2 cellular contexts compared by ENCODE assay signal in the genomic region with DNA sequence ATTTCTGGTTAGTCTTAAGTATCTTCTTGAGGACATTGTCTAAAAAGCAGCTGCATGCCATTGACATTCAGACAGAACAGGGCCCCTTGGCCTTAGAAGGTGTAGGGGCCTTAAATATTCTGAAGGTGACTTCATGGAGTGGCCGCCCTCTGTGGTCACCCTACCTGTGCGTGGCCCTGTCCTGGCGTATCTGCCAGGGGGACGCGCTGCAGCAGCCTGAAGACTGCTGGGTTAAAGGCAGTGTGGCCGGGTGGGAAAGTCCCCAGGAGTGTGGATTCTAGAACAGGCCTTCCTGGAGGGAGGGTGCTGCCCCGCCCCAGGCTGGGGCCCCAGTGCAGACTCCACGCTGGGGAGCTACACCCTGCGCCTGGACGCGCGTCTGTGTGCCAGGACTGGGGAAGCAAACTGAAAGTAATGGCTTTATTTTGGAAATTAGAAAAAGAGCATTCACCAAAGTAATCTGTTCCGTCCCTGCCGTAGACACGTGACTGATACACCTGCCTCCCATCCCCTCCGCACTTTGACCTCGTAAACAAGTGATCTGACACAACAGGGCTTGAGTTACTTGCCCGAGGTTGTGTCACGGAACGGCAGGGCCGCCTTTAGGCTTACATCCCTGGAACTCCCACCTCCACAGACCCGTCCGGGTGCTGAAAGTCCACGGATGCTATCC.
A peak's percentile ranks its signal among the peaks of the same experiment; 100 is the strongest.
TF ChIP-seq lines count a peak whose summit lies in the region.

No MANE protein-coding gene starts in this region.

TF ChIP-seq in K562, 482 proteins besides CTCF, POLR2A, EP300 and RAD21 (continued from another document and continues in another):
- TF ChIP-seq, protein P1, sequence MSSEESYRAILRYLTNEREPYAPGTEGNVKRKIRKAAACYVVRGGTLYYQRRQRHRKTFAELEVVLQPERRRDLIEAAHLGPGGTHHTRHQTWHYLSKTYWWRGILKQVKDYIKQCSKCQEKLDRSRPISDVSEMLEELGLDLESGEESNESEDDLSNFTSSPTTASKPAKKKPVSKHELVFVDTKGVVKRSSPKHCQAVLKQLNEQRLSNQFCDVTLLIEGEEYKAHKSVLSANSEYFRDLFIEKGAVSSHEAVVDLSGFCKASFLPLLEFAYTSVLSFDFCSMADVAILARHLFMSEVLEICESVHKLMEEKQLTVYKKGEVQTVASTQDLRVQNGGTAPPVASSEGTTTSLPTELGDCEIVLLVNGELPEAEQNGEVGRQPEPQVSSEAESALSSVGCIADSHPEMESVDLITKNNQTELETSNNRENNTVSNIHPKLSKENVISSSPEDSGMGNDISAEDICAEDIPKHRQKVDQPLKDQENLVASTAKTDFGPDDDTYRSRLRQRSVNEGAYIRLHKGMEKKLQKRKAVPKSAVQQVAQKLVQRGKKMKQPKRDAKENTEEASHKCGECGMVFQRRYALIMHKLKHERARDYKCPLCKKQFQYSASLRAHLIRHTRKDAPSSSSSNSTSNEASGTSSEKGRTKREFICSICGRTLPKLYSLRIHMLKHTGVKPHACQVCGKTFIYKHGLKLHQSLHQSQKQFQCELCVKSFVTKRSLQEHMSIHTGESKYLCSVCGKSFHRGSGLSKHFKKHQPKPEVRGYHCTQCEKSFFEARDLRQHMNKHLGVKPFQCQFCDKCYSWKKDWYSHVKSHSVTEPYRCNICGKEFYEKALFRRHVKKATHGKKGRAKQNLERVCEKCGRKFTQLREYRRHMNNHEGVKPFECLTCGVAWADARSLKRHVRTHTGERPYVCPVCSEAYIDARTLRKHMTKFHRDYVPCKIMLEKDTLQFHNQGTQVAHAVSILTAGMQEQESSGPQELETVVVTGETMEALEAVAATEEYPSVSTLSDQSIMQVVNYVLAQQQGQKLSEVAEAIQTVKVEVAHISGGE (CRISPR knock-in tag; IDR thresholded peaks at IDR 0.05): no peak
- TF ChIP-seq RB1 (IDR thresholded peaks at IDR 0.05; ENCODE audit: low read depth) (no peak), JUND (IDR thresholded peaks at IDR 0.05; ENCODE audit: borderline replicate concordance, low read depth, low read length) (no peak), JUND (tag; IDR thresholded peaks at IDR 0.05; ENCODE audit: borderline replicate concordance, low read depth, low read length) (no peak), SUPT5H (IDR thresholded peaks at IDR 0.05) (no peak), NRF1 (conservative IDR thresholded peaks at IDR 0.05 in 1 of 2, IDR thresholded peaks at IDR 0.05 in 1 of 2) (peak; percentile 26 to 30; a peak in 1 of 4 replicates), MTA1 (IDR thresholded peaks at IDR 0.05; ENCODE audit: borderline replicate concordance) (no peak), GATAD2B (IDR thresholded peaks at IDR 0.05; ENCODE audit: borderline replicate concordance) (no peak), NFATC3 (IDR thresholded peaks at IDR 0.05) (no peak), HNRNPL (IDR thresholded peaks at IDR 0.05; ENCODE audit: low read depth, low read length) (no peak), L3MBTL2 (IDR thresholded peaks at IDR 0.05) (peak; percentile 22; the same call in 1 of the 2 replicates), ZNF197 (CRISPR knock-in tag; IDR thresholded peaks at IDR 0.05; ENCODE audit: low read depth) (no peak), ZNF274 (IDR thresholded peaks at IDR 0.05; ENCODE audit: borderline replicate concordance, low read depth, low read length) (no peak)
- TF ChIP-seq, protein P2, sequence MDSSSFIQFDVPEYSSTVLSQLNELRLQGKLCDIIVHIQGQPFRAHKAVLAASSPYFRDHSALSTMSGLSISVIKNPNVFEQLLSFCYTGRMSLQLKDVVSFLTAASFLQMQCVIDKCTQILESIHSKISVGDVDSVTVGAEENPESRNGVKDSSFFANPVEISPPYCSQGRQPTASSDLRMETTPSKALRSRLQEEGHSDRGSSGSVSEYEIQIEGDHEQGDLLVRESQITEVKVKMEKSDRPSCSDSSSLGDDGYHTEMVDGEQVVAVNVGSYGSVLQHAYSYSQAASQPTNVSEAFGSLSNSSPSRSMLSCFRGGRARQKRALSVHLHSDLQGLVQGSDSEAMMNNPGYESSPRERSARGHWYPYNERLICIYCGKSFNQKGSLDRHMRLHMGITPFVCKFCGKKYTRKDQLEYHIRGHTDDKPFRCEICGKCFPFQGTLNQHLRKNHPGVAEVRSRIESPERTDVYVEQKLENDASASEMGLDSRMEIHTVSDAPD (CRISPR knock-in tag; IDR thresholded peaks at IDR 0.05): no peak
- TF ChIP-seq, protein P3, sequence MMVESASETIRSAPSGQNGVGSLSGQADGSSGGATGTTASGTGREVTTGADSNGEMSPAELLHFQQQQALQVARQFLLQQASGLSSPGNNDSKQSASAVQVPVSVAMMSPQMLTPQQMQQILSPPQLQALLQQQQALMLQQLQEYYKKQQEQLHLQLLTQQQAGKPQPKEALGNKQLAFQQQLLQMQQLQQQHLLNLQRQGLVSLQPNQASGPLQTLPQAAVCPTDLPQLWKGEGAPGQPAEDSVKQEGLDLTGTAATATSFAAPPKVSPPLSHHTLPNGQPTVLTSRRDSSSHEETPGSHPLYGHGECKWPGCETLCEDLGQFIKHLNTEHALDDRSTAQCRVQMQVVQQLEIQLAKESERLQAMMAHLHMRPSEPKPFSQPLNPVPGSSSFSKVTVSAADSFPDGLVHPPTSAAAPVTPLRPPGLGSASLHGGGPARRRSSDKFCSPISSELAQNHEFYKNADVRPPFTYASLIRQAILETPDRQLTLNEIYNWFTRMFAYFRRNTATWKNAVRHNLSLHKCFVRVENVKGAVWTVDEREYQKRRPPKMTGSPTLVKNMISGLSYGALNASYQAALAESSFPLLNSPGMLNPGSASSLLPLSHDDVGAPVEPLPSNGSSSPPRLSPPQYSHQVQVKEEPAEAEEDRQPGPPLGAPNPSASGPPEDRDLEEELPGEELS (CRISPR knock-in tag; IDR thresholded peaks at IDR 0.05; ENCODE audit: borderline replicate concordance): no peak
- TF ChIP-seq, protein P4, sequence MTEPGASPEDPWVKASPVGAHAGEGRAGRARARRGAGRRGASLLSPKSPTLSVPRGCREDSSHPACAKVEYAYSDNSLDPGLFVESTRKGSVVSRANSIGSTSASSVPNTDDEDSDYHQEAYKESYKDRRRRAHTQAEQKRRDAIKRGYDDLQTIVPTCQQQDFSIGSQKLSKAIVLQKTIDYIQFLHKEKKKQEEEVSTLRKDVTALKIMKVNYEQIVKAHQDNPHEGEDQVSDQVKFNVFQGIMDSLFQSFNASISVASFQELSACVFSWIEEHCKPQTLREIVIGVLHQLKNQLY (CRISPR knock-in tag; conservative IDR thresholded peaks at IDR 0.05): no peak
- TF ChIP-seq, protein P5, sequence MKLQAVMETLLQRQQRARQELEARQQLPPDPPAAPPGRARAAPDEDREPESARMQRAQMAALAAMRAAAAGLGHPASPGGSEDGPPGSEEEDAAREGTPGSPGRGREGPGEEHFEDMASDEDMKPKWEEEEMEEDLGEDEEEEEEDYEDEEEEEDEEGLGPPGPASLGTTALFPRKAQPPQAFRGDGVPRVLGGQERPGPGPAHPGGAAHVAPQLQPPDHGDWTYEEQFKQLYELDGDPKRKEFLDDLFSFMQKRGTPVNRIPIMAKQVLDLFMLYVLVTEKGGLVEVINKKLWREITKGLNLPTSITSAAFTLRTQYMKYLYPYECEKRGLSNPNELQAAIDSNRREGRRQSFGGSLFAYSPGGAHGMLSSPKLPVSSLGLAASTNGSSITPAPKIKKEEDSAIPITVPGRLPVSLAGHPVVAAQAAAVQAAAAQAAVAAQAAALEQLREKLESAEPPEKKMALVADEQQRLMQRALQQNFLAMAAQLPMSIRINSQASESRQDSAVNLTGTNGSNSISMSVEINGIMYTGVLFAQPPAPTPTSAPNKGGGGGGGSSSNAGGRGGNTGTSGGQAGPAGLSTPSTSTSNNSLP (IDR thresholded peaks at IDR 0.05; ENCODE audit: borderline replicate concordance, low read depth, low read length): no peak

TF ChIP-seq in HepG2, 621 proteins besides CTCF, POLR2A, EP300 and RAD21 (continued from another document and continues in another):
- TF ChIP-seq, protein P6, sequence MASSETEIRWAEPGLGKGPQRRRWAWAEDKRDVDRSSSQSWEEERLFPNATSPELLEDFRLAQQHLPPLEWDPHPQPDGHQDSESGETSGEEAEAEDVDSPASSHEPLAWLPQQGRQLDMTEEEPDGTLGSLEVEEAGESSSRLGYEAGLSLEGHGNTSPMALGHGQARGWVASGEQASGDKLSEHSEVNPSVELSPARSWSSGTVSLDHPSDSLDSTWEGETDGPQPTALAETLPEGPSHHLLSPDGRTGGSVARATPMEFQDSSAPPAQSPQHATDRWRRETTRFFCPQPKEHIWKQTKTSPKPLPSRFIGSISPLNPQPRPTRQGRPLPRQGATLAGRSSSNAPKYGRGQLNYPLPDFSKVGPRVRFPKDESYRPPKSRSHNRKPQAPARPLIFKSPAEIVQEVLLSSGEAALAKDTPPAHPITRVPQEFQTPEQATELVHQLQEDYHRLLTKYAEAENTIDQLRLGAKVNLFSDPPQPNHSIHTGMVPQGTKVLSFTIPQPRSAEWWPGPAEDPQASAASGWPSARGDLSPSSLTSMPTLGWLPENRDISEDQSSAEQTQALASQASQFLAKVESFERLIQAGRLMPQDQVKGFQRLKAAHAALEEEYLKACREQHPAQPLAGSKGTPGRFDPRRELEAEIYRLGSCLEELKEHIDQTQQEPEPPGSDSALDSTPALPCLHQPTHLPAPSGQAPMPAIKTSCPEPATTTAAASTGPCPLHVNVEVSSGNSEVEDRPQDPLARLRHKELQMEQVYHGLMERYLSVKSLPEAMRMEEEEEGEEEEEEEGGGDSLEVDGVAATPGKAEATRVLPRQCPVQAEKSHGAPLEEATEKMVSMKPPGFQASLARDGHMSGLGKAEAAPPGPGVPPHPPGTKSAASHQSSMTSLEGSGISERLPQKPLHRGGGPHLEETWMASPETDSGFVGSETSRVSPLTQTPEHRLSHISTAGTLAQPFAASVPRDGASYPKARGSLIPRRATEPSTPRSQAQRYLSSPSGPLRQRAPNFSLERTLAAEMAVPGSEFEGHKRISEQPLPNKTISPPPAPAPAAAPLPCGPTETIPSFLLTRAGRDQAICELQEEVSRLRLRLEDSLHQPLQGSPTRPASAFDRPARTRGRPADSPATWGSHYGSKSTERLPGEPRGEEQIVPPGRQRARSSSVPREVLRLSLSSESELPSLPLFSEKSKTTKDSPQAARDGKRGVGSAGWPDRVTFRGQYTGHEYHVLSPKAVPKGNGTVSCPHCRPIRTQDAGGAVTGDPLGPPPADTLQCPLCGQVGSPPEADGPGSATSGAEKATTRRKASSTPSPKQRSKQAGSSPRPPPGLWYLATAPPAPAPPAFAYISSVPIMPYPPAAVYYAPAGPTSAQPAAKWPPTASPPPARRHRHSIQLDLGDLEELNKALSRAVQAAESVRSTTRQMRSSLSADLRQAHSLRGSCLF (CRISPR knock-in tag; IDR thresholded peaks at IDR 0.05; ENCODE audit: borderline replicate concordance): no peak
- TF ChIP-seq ZNF501 (CRISPR knock-in tag; IDR thresholded peaks at IDR 0.05) (0 out of 2 replicates have a peak, but pooled peaks have one; percentile 21), HNF4A (CRISPR knock-in tag; IDR thresholded peaks at IDR 0.05) (peak; percentile 96), GFI1 (CRISPR knock-in tag; IDR thresholded peaks at IDR 0.05; ENCODE audit: borderline replicate concordance) (peak; percentile 71), SRSF4 (IDR thresholded peaks at IDR 0.05; ENCODE audit: low read depth, low read length, poor library complexity, severe bottlenecking) (no peak), BHLHE40 (IDR thresholded peaks at IDR 0.05; ENCODE audit: low read length) (peak; percentile 90), NR2F2 (IDR thresholded peaks at IDR 0.05; ENCODE audit: borderline replicate concordance, low read depth) (no peak), ZNF607 (CRISPR knock-in tag; IDR thresholded peaks at IDR 0.05; ENCODE audit: borderline replicate concordance) (0 out of 2 replicates have a peak, but pooled peaks have one; percentile 29), SALL1 (CRISPR knock-in tag; IDR thresholded peaks at IDR 0.05) (peak; percentile 72), MXI1 (IDR thresholded peaks at IDR 0.05; ENCODE audit: borderline replicate concordance, low read depth, low read length) (peak; percentile 4; the same call in 1 of the 3 replicates), ZNF788 (CRISPR knock-in tag; IDR thresholded peaks at IDR 0.05; ENCODE audit: borderline replicate concordance) (peak; percentile 75)
- TF ChIP-seq, protein P7, sequence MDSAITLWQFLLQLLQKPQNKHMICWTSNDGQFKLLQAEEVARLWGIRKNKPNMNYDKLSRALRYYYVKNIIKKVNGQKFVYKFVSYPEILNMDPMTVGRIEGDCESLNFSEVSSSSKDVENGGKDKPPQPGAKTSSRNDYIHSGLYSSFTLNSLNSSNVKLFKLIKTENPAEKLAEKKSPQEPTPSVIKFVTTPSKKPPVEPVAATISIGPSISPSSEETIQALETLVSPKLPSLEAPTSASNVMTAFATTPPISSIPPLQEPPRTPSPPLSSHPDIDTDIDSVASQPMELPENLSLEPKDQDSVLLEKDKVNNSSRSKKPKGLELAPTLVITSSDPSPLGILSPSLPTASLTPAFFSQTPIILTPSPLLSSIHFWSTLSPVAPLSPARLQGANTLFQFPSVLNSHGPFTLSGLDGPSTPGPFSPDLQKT (CRISPR knock-in tag; IDR thresholded peaks at IDR 0.05; ENCODE audit: borderline replicate concordance): no peak
- TF ChIP-seq, protein P8, sequence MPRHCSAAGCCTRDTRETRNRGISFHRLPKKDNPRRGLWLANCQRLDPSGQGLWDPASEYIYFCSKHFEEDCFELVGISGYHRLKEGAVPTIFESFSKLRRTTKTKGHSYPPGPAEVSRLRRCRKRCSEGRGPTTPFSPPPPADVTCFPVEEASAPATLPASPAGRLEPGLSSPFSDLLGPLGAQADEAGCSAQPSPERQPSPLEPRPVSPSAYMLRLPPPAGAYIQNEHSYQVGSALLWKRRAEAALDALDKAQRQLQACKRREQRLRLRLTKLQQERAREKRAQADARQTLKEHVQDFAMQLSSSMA (CRISPR knock-in tag; IDR thresholded peaks at IDR 0.05): no peak
- TF ChIP-seq, protein P9, sequence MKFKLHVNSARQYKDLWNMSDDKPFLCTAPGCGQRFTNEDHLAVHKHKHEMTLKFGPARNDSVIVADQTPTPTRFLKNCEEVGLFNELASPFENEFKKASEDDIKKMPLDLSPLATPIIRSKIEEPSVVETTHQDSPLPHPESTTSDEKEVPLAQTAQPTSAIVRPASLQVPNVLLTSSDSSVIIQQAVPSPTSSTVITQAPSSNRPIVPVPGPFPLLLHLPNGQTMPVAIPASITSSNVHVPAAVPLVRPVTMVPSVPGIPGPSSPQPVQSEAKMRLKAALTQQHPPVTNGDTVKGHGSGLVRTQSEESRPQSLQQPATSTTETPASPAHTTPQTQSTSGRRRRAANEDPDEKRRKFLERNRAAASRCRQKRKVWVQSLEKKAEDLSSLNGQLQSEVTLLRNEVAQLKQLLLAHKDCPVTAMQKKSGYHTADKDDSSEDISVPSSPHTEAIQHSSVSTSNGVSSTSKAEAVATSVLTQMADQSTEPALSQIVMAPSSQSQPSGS (CRISPR knock-in tag; IDR thresholded peaks at IDR 0.05): 0 out of 2 replicates have a peak, but pooled peaks have one; percentile 13
- TF ChIP-seq, protein P10, sequence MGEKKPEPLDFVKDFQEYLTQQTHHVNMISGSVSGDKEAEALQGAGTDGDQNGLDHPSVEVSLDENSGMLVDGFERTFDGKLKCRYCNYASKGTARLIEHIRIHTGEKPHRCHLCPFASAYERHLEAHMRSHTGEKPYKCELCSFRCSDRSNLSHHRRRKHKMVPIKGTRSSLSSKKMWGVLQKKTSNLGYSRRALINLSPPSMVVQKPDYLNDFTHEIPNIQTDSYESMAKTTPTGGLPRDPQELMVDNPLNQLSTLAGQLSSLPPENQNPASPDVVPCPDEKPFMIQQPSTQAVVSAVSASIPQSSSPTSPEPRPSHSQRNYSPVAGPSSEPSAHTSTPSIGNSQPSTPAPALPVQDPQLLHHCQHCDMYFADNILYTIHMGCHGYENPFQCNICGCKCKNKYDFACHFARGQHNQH (CRISPR knock-in tag; IDR thresholded peaks at IDR 0.05): no peak
